In genomic region chr16:2266887-2267286, GRCh38 we compare ENCODE assay signal across 8 cellular contexts. TPM values are rescaled to one million over a fixed set of nuclear protein-coding genes. Genes with fewer than 3 reads are reported as not detected.
DNase-seq lines count a peak whose midpoint lies in the region; ATAC-seq lines count a peak whose summit lies in the region.
"Not testable (repeated sequence)": the region's sequence is repeated elsewhere in the genome, so short reads cannot be mapped to it uniquely, and the experiment has no call there.

No MANE protein-coding gene starts in this region.

- DNase-seq in CD4-positive, CD25-positive, alpha-beta regulatory T cell, result peak in 1 of 3 donors; percentile 46
- peak in 15 of 34 experiments; percentile 9 to 53 (median 28) for DNase-seq in T-cell
- not testable (repeated sequence) for DNase-seq in activated naive CD4-positive, alpha-beta T cell treated with anti-CD3 and anti-CD28 coated beads, Interleukin-2, amount 50 U/mL, for 72 hours (ENCODE audit: low spot score in 2 of 2)

- H3K27ac ChIP-seq in CD4-positive, CD25-positive, alpha-beta regulatory T cell (ENCODE audit: insufficient read depth, low read length, poor library complexity, severe bottlenecking), result peak overlapping the region; percentile 95
- H3K27ac ChIP-seq in HUES64 (ENCODE audit: low read depth, low read length), result not testable (repeated sequence)
- H3K27ac ChIP-seq in iPS-20b (ENCODE audit: low read length) (peak overlapping the region; percentile 98), subcutaneous abdominal adipose tissue (ENCODE audit: low read depth, low read length) (peak overlapping the region; percentile 90)

- peaks cover 14% of the 10 kb centered on the region for H3K36me3 Mint-ChIP-seq in CD4-positive, CD25-positive, alpha-beta regulatory T cell
- H3K36me3 Mint-ChIP-seq in T-cell, result peaks cover 12% of the 10 kb centered on the region
- H3K36me3 Mint-ChIP-seq in activated naive CD4-positive, alpha-beta T cell treated with anti-CD3 and anti-CD28 coated beads, Interleukin-2, amount 50 U/mL, for 72 hours, result peaks cover 39 to 43% of the 10 kb centered on the region in 2 donors

- not testable (repeated sequence) for H3K9me3 Mint-ChIP-seq in CD4-positive, CD25-positive, alpha-beta regulatory T cell; T-cell; activated naive CD4-positive, alpha-beta T cell treated with anti-CD3 and anti-CD28 coated beads, Interleukin-2, amount 50 U/mL, for 72 hours

- ATAC-seq in CD4-positive, CD25-positive, alpha-beta regulatory T cell (ENCODE audit: low read depth in 2 of 2); T-cell (replicated peaks in 1 of 4); activated naive CD4-positive, alpha-beta T cell treated with anti-CD3 and anti-CD28 coated beads, Interleukin-2, amount 50 U/mL, for 72 hours: not testable (repeated sequence)

- peak overlapping the region; percentile 80 to 96 (median 91) for H3K27ac Mint-ChIP-seq in CD4-positive, CD25-positive, alpha-beta regulatory T cell
- H3K27ac Mint-ChIP-seq in T-cell, result peak overlapping the region; percentile 82 to 83
- peak overlapping the region; percentile 97 to 99 for H3K27ac Mint-ChIP-seq in activated naive CD4-positive, alpha-beta T cell treated with anti-CD3 and anti-CD28 coated beads, Interleukin-2, amount 50 U/mL, for 72 hours

- POLR2A ChIA-PET in T-cell (lab: Charles Lee), result interaction anchor here in 1 of 2 donors (0.6 kb wide), 1 partner anchor 302 kb away, joined by 3 read pairs; the partner anchor contains the start of gene RPS2

- H3K4me3 ChIP-seq in CD4-positive, CD25-positive, alpha-beta regulatory T cell (ENCODE audit: low read depth, low read length), result peak overlapping the region; percentile 65
- H3K4me3 ChIP-seq in HUES64 (ENCODE audit: low read length) (peak overlapping the region; percentile 77), endocrine pancreas (ENCODE audit: control insufficient read depth, insufficient read depth, low read length) (peak overlapping the region; percentile 43), iPS-20b (ENCODE audit: low read length) (peak overlapping the region; percentile 98), neuron (ENCODE audit: low read length) (peak overlapping the region; percentile 72), subcutaneous abdominal adipose tissue (ENCODE audit: low read depth in 1 of 5, low read length in 5 of 5) (peak overlapping the region; percentile 79 to 96 (median 94))

- peak overlapping the region; percentile 87 to 98 (median 96) for H3K4me3 Mint-ChIP-seq in CD4-positive, CD25-positive, alpha-beta regulatory T cell
- H3K4me3 Mint-ChIP-seq in T-cell, result peak overlapping the region; percentile 92 to 96 (median 94)

- peaks cover 14 to 47% (median 36%) of the 10 kb centered on the region in 4 donors for H3K4me1 Mint-ChIP-seq in CD4-positive, CD25-positive, alpha-beta regulatory T cell
- H3K4me1 Mint-ChIP-seq in T-cell, result peaks cover 35 to 47% (median 42%) of the 10 kb centered on the region in 3 donors

- CTCF ChIA-PET in T-cell (lab: Charles Lee), result not testable (repeated sequence)

- H3K9me3 ChIP-seq in CD4-positive, CD25-positive, alpha-beta regulatory T cell (ENCODE audit: control insufficient read depth in 2 of 2, low read length in 2 of 2); HUES64 (ENCODE audit: insufficient read depth, low read depth, low read length); endocrine pancreas (ENCODE audit: control insufficient read depth, low read length); iPS-20b (ENCODE audit: insufficient read depth, low read depth, low read length); neuron (ENCODE audit: low read length); subcutaneous abdominal adipose tissue (ENCODE audit: control insufficient read depth in 5 of 5, low read length in 5 of 5): not testable (repeated sequence)

- H3K36me3 ChIP-seq in CD4-positive, CD25-positive, alpha-beta regulatory T cell (ENCODE audit: control insufficient read depth, insufficient read depth, low read length), result peaks cover 29% of the 10 kb centered on the region
- peaks cover 39% of the 10 kb centered on the region for H3K36me3 ChIP-seq in HUES64 (ENCODE audit: insufficient read depth, low read length)
- not testable (repeated sequence) for H3K36me3 ChIP-seq in endocrine pancreas (ENCODE audit: control insufficient read depth, insufficient read depth, low read length)
- peaks cover 46% of the 10 kb centered on the region for H3K36me3 ChIP-seq in iPS-20b (ENCODE audit: insufficient read depth, low read depth, low read length)
- H3K36me3 ChIP-seq in neuron (ENCODE audit: insufficient read depth, low read length), result peaks cover 38% of the 10 kb centered on the region
- H3K36me3 ChIP-seq in subcutaneous abdominal adipose tissue (ENCODE audit: control insufficient read depth in 5 of 5, insufficient read depth in 5 of 5, low read length in 5 of 5), result peaks cover 3 to 28% (median 24%) of the 10 kb centered on the region in 5 donors

- H2AFZ ChIP-seq in neuron (ENCODE audit: low read depth, low read length), result not testable (repeated sequence)

- WGBS in HUES64, result 4% methylated on average over 2 of the region's 12 CpGs

- H3K4me1 ChIP-seq in CD4-positive, CD25-positive, alpha-beta regulatory T cell (ENCODE audit: control insufficient read depth, insufficient read depth, low read length, poor library complexity, severe bottlenecking), result peaks cover 32% of the 10 kb centered on the region
- H3K4me1 ChIP-seq in HUES64 (ENCODE audit: insufficient read depth, low read length), result 0 out of 2 replicates have a peak, but pooled peaks cover 14% of the 10 kb centered on the region
- not testable (repeated sequence) for H3K4me1 ChIP-seq in endocrine pancreas (ENCODE audit: control insufficient read depth, insufficient read depth, low read length)
- H3K4me1 ChIP-seq in iPS-20b (ENCODE audit: insufficient read depth, low read length), result peaks cover 11% of the 10 kb centered on the region; the same call in 1 of the 2 replicates
- peaks cover 18% of the 10 kb centered on the region for H3K4me1 ChIP-seq in neuron (ENCODE audit: insufficient read depth, low read length)
- H3K4me1 ChIP-seq in subcutaneous abdominal adipose tissue (ENCODE audit: control insufficient read depth in 5 of 5, insufficient read depth in 5 of 5, low read length in 5 of 5), result peaks cover 7 to 39% (median 35%) of the 10 kb centered on the region in 5 donors

- not testable (repeated sequence) for H3K27me3 Mint-ChIP-seq in CD4-positive, CD25-positive, alpha-beta regulatory T cell; T-cell

- not testable (repeated sequence) for H3K27me3 ChIP-seq in CD4-positive, CD25-positive, alpha-beta regulatory T cell (ENCODE audit: control insufficient read depth, insufficient read depth, low read length); HUES64 (ENCODE audit: insufficient read depth, low read length); endocrine pancreas (ENCODE audit: control insufficient read depth, insufficient read depth, low read length); iPS-20b (ENCODE audit: insufficient read depth, low read length); neuron (ENCODE audit: insufficient read depth, low read length); subcutaneous abdominal adipose tissue (ENCODE audit: control insufficient read depth in 5 of 5, insufficient read depth in 4 of 5, low read length in 5 of 5)

- H3K9ac ChIP-seq in HUES64 (ENCODE audit: low read depth, low read length) (peak overlapping the region; percentile 90), endocrine pancreas (ENCODE audit: control insufficient read depth, insufficient read depth, low read length) (peak overlapping the region; percentile 70), iPS-20b (ENCODE audit: low read depth, low read length) (peak overlapping the region; percentile 98), subcutaneous abdominal adipose tissue (ENCODE audit: low read length in 5 of 5) (peak overlapping the region in 4 of 5 donors; percentile 53 to 96 (median 76))

RNA-seq across cellular contexts. Expression of gene RNPS1, which starts 1.0 kb away (rescaled TPM):
- 189 TPM for total RNA-seq in CD4-positive, CD25-positive, alpha-beta regulatory T cell
- polyA plus RNA-seq in CD4-positive, CD25-positive, alpha-beta regulatory T cell, result 100 to 1,000 TPM; 189 to 230 (median 218) TPM
- polyA plus RNA-seq in HUES64 (2013, experiment 1 of 2), result 225 TPM
- polyA plus RNA-seq in HUES64 (2013, experiment 2 of 2), result 242 TPM
- total RNA-seq in T-cell, result 100 to 1,000 TPM; 163 to 203 (median 181) TPM
- total RNA-seq in activated naive CD4-positive, alpha-beta T cell treated with anti-CD3 and anti-CD28 coated beads, Interleukin-2, amount 50 U/mL, for 72 hours, result 100 to 1,000 TPM; 289 to 296 TPM

RNA-seq across cellular contexts. Expression of gene ECI1, which starts 15.5 kb away (rescaled TPM):
- total RNA-seq in CD4-positive, CD25-positive, alpha-beta regulatory T cell, result 23.4 TPM
- polyA plus RNA-seq in CD4-positive, CD25-positive, alpha-beta regulatory T cell, result 10 to 100 TPM; 49.0 to 62.8 (median 56.2) TPM
- polyA plus RNA-seq in HUES64 (2013, experiment 1 of 2), result 68.0 TPM
- 71.2 TPM for polyA plus RNA-seq in HUES64 (2013, experiment 2 of 2)
- 10 to 100 TPM; 17.0 to 40.1 (median 37.7) TPM for total RNA-seq in T-cell
- total RNA-seq in activated naive CD4-positive, alpha-beta T cell treated with anti-CD3 and anti-CD28 coated beads, Interleukin-2, amount 50 U/mL, for 72 hours, result 10 to 100 TPM; 53.8 to 57.6 TPM

RNA-seq across cellular contexts. Expression of gene DNASE1L2, which starts 30.6 kb away (rescaled TPM):
- total RNA-seq in CD4-positive, CD25-positive, alpha-beta regulatory T cell, result 0.37 TPM
- polyA plus RNA-seq in CD4-positive, CD25-positive, alpha-beta regulatory T cell, result not detected
- 0.30 TPM for polyA plus RNA-seq in HUES64 (2013, experiment 1 of 2)
- polyA plus RNA-seq in HUES64 (2013, experiment 2 of 2), result 0.38 TPM
- total RNA-seq in T-cell, result 1 to 10 TPM in 3 of 5 donors, under 1 TPM in 2; 0.63 to 3.3 (median 1.9) TPM
- total RNA-seq in activated naive CD4-positive, alpha-beta T cell treated with anti-CD3 and anti-CD28 coated beads, Interleukin-2, amount 50 U/mL, for 72 hours, result 1 to 10 TPM; 1.3 to 1.5 TPM

RNA-seq across cellular contexts. Expression of gene E4F1, which starts 43.5 kb away (rescaled TPM):
- 38.7 TPM for total RNA-seq in CD4-positive, CD25-positive, alpha-beta regulatory T cell
- polyA plus RNA-seq in CD4-positive, CD25-positive, alpha-beta regulatory T cell, result 10 to 100 TPM; 11.6 to 15.7 (median 14.4) TPM
- 17.1 TPM for polyA plus RNA-seq in HUES64 (2013, experiment 1 of 2)
- 17.0 TPM for polyA plus RNA-seq in HUES64 (2013, experiment 2 of 2)
- total RNA-seq in T-cell, result 10 to 100 TPM; 32.8 to 52.0 (median 47.0) TPM
- total RNA-seq in activated naive CD4-positive, alpha-beta T cell treated with anti-CD3 and anti-CD28 coated beads, Interleukin-2, amount 50 U/mL, for 72 hours, result 10 to 100 TPM; 19.0 to 22.5 TPM

RNA-seq across cellular contexts. Expression of gene PGP, which starts 52.2 kb away (rescaled TPM):
- 14.2 TPM for total RNA-seq in CD4-positive, CD25-positive, alpha-beta regulatory T cell
- polyA plus RNA-seq in CD4-positive, CD25-positive, alpha-beta regulatory T cell, result 10 to 100 TPM in 2 of 4 donors, 1 to 10 TPM in 2; 6.1 to 13.4 (median 8.8) TPM
- 33.7 TPM for polyA plus RNA-seq in HUES64 (2013, experiment 1 of 2)
- 31.4 TPM for polyA plus RNA-seq in HUES64 (2013, experiment 2 of 2)
- 10 to 100 TPM; 12.7 to 23.1 (median 20.4) TPM for total RNA-seq in T-cell
- 10 to 100 TPM; 15.1 to 20.9 TPM for total RNA-seq in activated naive CD4-positive, alpha-beta T cell treated with anti-CD3 and anti-CD28 coated beads, Interleukin-2, amount 50 U/mL, for 72 hours

Comparison
In these comparisons a context has a peak if more than half of its experiments do, and no peak if none do; other contexts are left out.
1. H3K4me3 ChIP-seq: peak in every context shown above with its lines; median percentile 98 in iPS-20b; 94 in subcutaneous abdominal adipose tissue; 77 in HUES64; 72 in neuron; 65 in CD4-positive, CD25-positive, alpha-beta regulatory T cell; 43 in endocrine pancreas.